Comparison of ENCODE assay signal across 10 cellular contexts in genomic region chr1:2258122-2258812, GRCh38. TPM values are rescaled to one million over a fixed set of nuclear protein-coding genes. Genes with fewer than 3 reads are reported as not detected.
DNase-seq lines count a peak whose midpoint lies in the region; ATAC-seq, FAIRE-seq and TF ChIP-seq lines count a peak whose summit lies in the region.
"Had no signal": no experiment of that assay in that cellular context is flagged by ENCODE, and none has a peak within 500 bp of the region (broad histone marks: within the 10 kb centered on the region; RNA-seq: fewer than 3 reads in every experiment).

No MANE protein-coding gene starts in this region.

- H3K27ac Mint-ChIP-seq in stimulated activated naive CD8-positive, alpha-beta T cell treated with anti-CD3 and anti-CD28 coated beads, Interleukin-15, Interleukin-2, amounts not matched to agents 100 ng/mL and 50 ng/mL, for 24 hours, result peak overlapping the region; percentile 83

- WGBS in K562 (ENCODE audit: insufficient coverage, low coverage, missing lambda C conversion rate), result 55% methylated on average over 16 of the region's 16 CpGs
- WGBS in mesenchymal stem cell, result 87% methylated on average over 16 of the region's 16 CpGs

- H3K9me3 ChIP-seq in K562 (replicated peaks; ENCODE audit: control insufficient read depth, insufficient read depth, low read depth, low read length) (peaks cover 14% of the 10 kb centered on the region), mesenchymal stem cell (ENCODE audit: control insufficient read depth, low read length) (no peaks in the 10 kb centered on the region), upper lobe of right lung (no peaks in the 10 kb centered on the region), vagina (no peaks in the 10 kb centered on the region)
- H3K9me3 ChIP-seq: pancreas had no signal

- intact Hi-C loops in K562 (cut with micrococcal nuclease) (no loop called here), upper lobe of right lung (cut with DNase I) (no loop called here), head of caudate nucleus (cut with DNase I) (no loop called here), vagina (cut with DNase I) (no loop called here)

- peaks cover 48% of the 10 kb centered on the region for H3K4me1 Mint-ChIP-seq in stimulated activated naive CD8-positive, alpha-beta T cell treated with anti-CD3 and anti-CD28 coated beads, Interleukin-15, Interleukin-2, amounts not matched to agents 100 ng/mL and 50 ng/mL, for 24 hours (ENCODE audit: low read depth)

- H3K27me3 Mint-ChIP-seq in stimulated activated naive CD8-positive, alpha-beta T cell treated with anti-CD3 and anti-CD28 coated beads, Interleukin-15, Interleukin-2, amounts not matched to agents 100 ng/mL and 50 ng/mL, for 24 hours, result no peaks in the 10 kb centered on the region

- peaks cover 4% of the 10 kb centered on the region for H3K79me1 ChIP-seq in mesenchymal stem cell (replicated peaks; ENCODE audit: low read length, poor library complexity, severe bottlenecking)

- no peak overlapping the region for H2BK120ac ChIP-seq in mesenchymal stem cell (ENCODE audit: low read depth, low read length)

- H3K9me1 ChIP-seq in K562 (ENCODE audit: control insufficient read depth, insufficient read depth, low read length), result peaks cover 16% of the 10 kb centered on the region

- H3K9ac ChIP-seq in K562 (ENCODE audit: insufficient read depth in 1 of 2, low read depth in 2 of 2, low read length in 2 of 2) (peak overlapping the region in 1 of 2 experiments; percentile 33; a peak in 1 of 4 replicates), mesenchymal stem cell (ENCODE audit: low read length) (peak overlapping the region; percentile 32)

- POLR2A ChIA-PET in K562 (lab: Yijun Ruan, JAX), result interaction anchor here (0.6 kb wide), 1 partner anchor 349 kb away, joined by 3 read pairs; no protein-coding TSS in a partner anchor

- BruUV-seq in K562 (replicated peaks; lab: Mats Ljungman, UMichigan), result no TSS peak

- CTCF ChIA-PET in K562 (lab: Yijun Ruan, JAX; ENCODE audit: low intra/inter-chr PET ratio), result no interaction called here

- no peak overlapping the region for H3K14ac ChIP-seq in mesenchymal stem cell (ENCODE audit: low read length in 2 of 2)

- H4K8ac ChIP-seq in mesenchymal stem cell (ENCODE audit: low read length), result no peak overlapping the region

- no peak overlapping the region for H3K27ac ChIP-seq in K562 (ENCODE audit: extremely low read depth, low read depth, low read length)
- H3K27ac ChIP-seq in mesenchymal stem cell (ENCODE audit: low read length, poor library complexity, severe bottlenecking), result no peak overlapping the region
- peak overlapping the region; percentile 47 for H3K27ac ChIP-seq in upper lobe of right lung
- H3K27ac ChIP-seq in vagina, result no peak overlapping the region
- H3K27ac ChIP-seq: pancreas had no signal

- FAIRE-seq in K562 (lab: Jason Lieb, UNC), result no peak
- FAIRE-seq: islet of Langerhans, pancreas had no signal

- no peak for TF ChIP-seq RAD21 in K562 (CRISPR knock-in tag; conservative IDR thresholded peaks at IDR 0.05 in 1 of 2, IDR thresholded peaks at IDR 0.05 in 1 of 2)

- in situ Hi-C loops in K562 (cut with MboI), result no loop called here

- H2BK15ac ChIP-seq in mesenchymal stem cell (ENCODE audit: low read depth, poor library complexity, severe bottlenecking), result no peak overlapping the region

- H4K20me1 ChIP-seq in K562 (replicated peaks; ENCODE audit: control insufficient read depth, insufficient read depth, low read length), result peaks cover 26% of the 10 kb centered on the region

- TF ChIP-seq CTCF in K562 (IDR thresholded peaks at IDR 0.05 in 2 of 3, conservative IDR thresholded peaks at IDR 0.05 in 1 of 3; ENCODE audit: insufficient read depth in 2 of 3, low read depth in 1 of 3, low read length in 3 of 3) (no peak), upper lobe of right lung (IDR thresholded peaks at IDR 0.05) (no peak), vagina (IDR thresholded peaks at IDR 0.05) (no peak)

- H3K79me2 ChIP-seq in K562 (ENCODE audit: control insufficient read depth, insufficient read depth, low read length), result peaks cover 98% of the 10 kb centered on the region

- no peak for ATAC-seq in stimulated activated naive CD8-positive, alpha-beta T cell treated with anti-CD3 and anti-CD28 coated beads, Interleukin-15, Interleukin-2, amounts not matched to agents 100 U/mL and 50 U/mL, for 24 hours
- ATAC-seq in K562 (no peak), upper lobe of right lung (no peak)
- ATAC-seq: pancreas had no signal

- H3K4me3 Mint-ChIP-seq in stimulated activated naive CD8-positive, alpha-beta T cell treated with anti-CD3 and anti-CD28 coated beads, Interleukin-15, Interleukin-2, amounts not matched to agents 100 ng/mL and 50 ng/mL, for 24 hours, result peak overlapping the region; percentile 46

- H3K23ac ChIP-seq in mesenchymal stem cell (ENCODE audit: low read length in 2 of 2), result no peak overlapping the region

- H3K9me3 Mint-ChIP-seq in stimulated activated naive CD8-positive, alpha-beta T cell treated with anti-CD3 and anti-CD28 coated beads, Interleukin-15, Interleukin-2, amounts not matched to agents 100 ng/mL and 50 ng/mL, for 24 hours, result no peaks in the 10 kb centered on the region

- TF ChIP-seq EP300 in K562 (IDR thresholded peaks at IDR 0.05; ENCODE audit: low read length), result no peak

- H3K4me1 ChIP-seq in K562 (replicated peaks in 1 of 2; ENCODE audit: control insufficient read depth in 2 of 2, insufficient read depth in 2 of 2, low read length in 2 of 2), result peaks cover 20 to 41% of the 10 kb centered on the region in 2 experiments
- H3K4me1 ChIP-seq in mesenchymal stem cell (ENCODE audit: control insufficient read depth, insufficient read depth, low read depth, low read length), result peaks cover 18% of the 10 kb centered on the region
- peaks cover 67% of the 10 kb centered on the region for H3K4me1 ChIP-seq in upper lobe of right lung
- peaks cover 84% of the 10 kb centered on the region for H3K4me1 ChIP-seq in vagina

- H3K18ac ChIP-seq in mesenchymal stem cell (ENCODE audit: low read depth in 1 of 2, low read length in 2 of 2), result no peak overlapping the region

- peaks cover 16% of the 10 kb centered on the region for H3K36me3 Mint-ChIP-seq in stimulated activated naive CD8-positive, alpha-beta T cell treated with anti-CD3 and anti-CD28 coated beads, Interleukin-15, Interleukin-2, amounts not matched to agents 100 ng/mL and 50 ng/mL, for 24 hours (ENCODE audit: low read depth)

- no peak for DNase-seq in stimulated activated naive CD8-positive, alpha-beta T cell treated with anti-CD3 and anti-CD28 coated beads, Interleukin-15, Interleukin-2, amounts not matched to agents 100 U/mL and 50 U/mL, for 24 hours
- DNase-seq in K562 (ENCODE audit: extremely low read depth in 1 of 4, low spot score in 3 of 4) (no peak), mesenchymal stem cell (no peak), upper lobe of right lung (no peak), head of caudate nucleus (no peak), vagina (ENCODE audit: extremely low spot score in 2 of 2) (no peak), hypothalamus (lab: John Stamatoyannopoulos, UW) (no peak)

- H4K91ac ChIP-seq in mesenchymal stem cell (ENCODE audit: low read length), result no peak overlapping the region

- peaks cover 5% of the 10 kb centered on the region; the same call in 2 of the 3 replicates for H3K36me3 ChIP-seq in K562 (ENCODE audit: control insufficient read depth, insufficient read depth, low read length)
- peaks cover 6 to 24% of the 10 kb centered on the region in 2 experiments for H3K36me3 ChIP-seq in mesenchymal stem cell (ENCODE audit: control insufficient read depth in 1 of 2, insufficient read depth in 2 of 2, low read depth in 1 of 2, low read length in 2 of 2)
- no peaks in the 10 kb centered on the region for H3K36me3 ChIP-seq in upper lobe of right lung
- H3K36me3 ChIP-seq in vagina, result no peaks in the 10 kb centered on the region
- H3K36me3 ChIP-seq: pancreas had no signal

- H3K27me3 ChIP-seq in K562 (ENCODE audit: control insufficient read depth in 2 of 2, insufficient read depth in 2 of 2, low read length in 2 of 2) (no peaks in the 10 kb centered on the region), mesenchymal stem cell (ENCODE audit: control insufficient read depth in 1 of 2, insufficient read depth in 1 of 2, low read length in 2 of 2) (no peaks in the 10 kb centered on the region), upper lobe of right lung (no peaks in the 10 kb centered on the region), vagina (no peaks in the 10 kb centered on the region)
- H3K27me3 ChIP-seq: pancreas had no signal

- no peak overlapping the region for H2BK5ac ChIP-seq in mesenchymal stem cell (ENCODE audit: low read depth, low read length, poor library complexity, severe bottlenecking)

- H3K4me2 ChIP-seq in K562 (ENCODE audit: insufficient read depth, low read length) (no peak overlapping the region), mesenchymal stem cell (ENCODE audit: low read length, poor library complexity, severe bottlenecking) (no peak overlapping the region)

- H3K4me3 ChIP-seq in K562 (no peak overlapping the region), mesenchymal stem cell (ENCODE audit: insufficient read depth in 1 of 2, low read depth in 1 of 2, low read length in 2 of 2) (no peak overlapping the region), upper lobe of right lung (no peak overlapping the region), vagina (no peak overlapping the region)
- H3K4me3 ChIP-seq: pancreas had no signal

- no peak overlapping the region for H2AK5ac ChIP-seq in mesenchymal stem cell (ENCODE audit: low read length, severe bottlenecking)

- no peak overlapping the region for H3K4ac ChIP-seq in mesenchymal stem cell (ENCODE audit: low read depth in 1 of 2, low read length in 2 of 2)

- H2BK12ac ChIP-seq in mesenchymal stem cell (ENCODE audit: low read length in 2 of 2), result no peak overlapping the region

- TF ChIP-seq POLR2A in K562 (conservative IDR thresholded peaks at IDR 0.05) (no peak), vagina (IDR thresholded peaks at IDR 0.05) (no peak)

- no peak overlapping the region for H2AFZ ChIP-seq in K562 (ENCODE audit: low read depth, low read length)
- no peak overlapping the region for H2AFZ ChIP-seq in mesenchymal stem cell (ENCODE audit: low read depth, low read length)

RNA-seq across cellular contexts. Expression of gene SKI, which starts 30.1 kb away (rescaled TPM):
- total RNA-seq in K562 (2011; cell fraction: chromatin; rRNA removed; ENCODE audit: low replicate concordance), result 25.0 and 40.0 TPM in 2 replicates
- total RNA-seq in K562 (2011; cell fraction: nucleolus; rRNA removed), result 28.2 and 34.2 TPM in 2 replicates
- 21.0 and 24.4 TPM in 2 replicates for total RNA-seq in K562 (2011; cell fraction: nucleoplasm; rRNA removed)
- total RNA-seq in K562 (2014; rRNA removed) (10.8 and 16.6 TPM in 2 replicates), K562 (2014; rRNA removed; fragmentation: Illumina TruSeq; extraction: Trizol) (2.8 and 3.2 TPM in 2 replicates), K562 (2015; rRNA removed; fragmentation: Illumina TruSeq; extraction: Trizol) (4.6 and 5.6 TPM in 2 replicates), K562 (2021) (55.4 and 60.5 TPM in 2 replicates), upper lobe of right lung (89.6 TPM), vagina (53.8 TPM)
- polyA plus RNA-seq in K562 (2011; rRNA removed) (3.1 and 4.6 TPM in 2 replicates), K562 (2014; fragmentation: Illumina TruSeq; extraction: Trizol) (15.8 and 21.4 TPM in 2 replicates), K562 (2014; fragmentation: Nextera tagmentation; extraction: Ambion mirVana) (under 1 TPM; 0.10 to 0.39 TPM), K562 (2014; rRNA removed) (16.4 and 17.0 TPM in 2 replicates)
- polyA plus RNA-seq in K562 (2011; cell fraction: cytosol; rRNA removed), result 3.6 and 6.1 TPM in 2 replicates
- polyA plus RNA-seq in K562 (2011; cell fraction: nucleus; rRNA removed), result 8.6 and 16.4 TPM in 2 replicates
- polyA plus RNA-seq in K562 (2012), result 13.2 and 13.6 TPM in 2 replicates
- 2.7 and 4.6 TPM in 2 replicates for polyA minus RNA-seq in K562 (2011; rRNA and poly(A)+ RNA removed)
- polyA minus RNA-seq in K562 (2011; cell fraction: cytosol; rRNA and poly(A)+ RNA removed), result 20.6 and 21.9 TPM in 2 replicates
- polyA minus RNA-seq in K562 (2011; cell fraction: nucleus; rRNA and poly(A)+ RNA removed), result 8.6 and 10.9 TPM in 2 replicates
- polyA plus RNA-seq in mesenchymal stem cell (2013, experiment 1 of 2), result 43.3 TPM
- 44.2 TPM for polyA plus RNA-seq in mesenchymal stem cell (2013, experiment 2 of 2)
